In genomic region chr17:57908278-57908677, GRCh38 we compare ENCODE assay signal across 17 cellular contexts. TPM values are rescaled to one million over a fixed set of nuclear protein-coding genes. Genes with fewer than 3 reads are reported as not detected.
A peak's percentile ranks its signal among the peaks of the same experiment; 100 is the strongest.
DNase-seq lines count a peak whose midpoint lies in the region; ATAC-seq and TF ChIP-seq lines count a peak whose summit lies in the region.
"Had no signal": no experiment of that assay in that cellular context is flagged by ENCODE, and none has a peak within 500 bp of the region (broad histone marks: within the 10 kb centered on the region; RNA-seq: fewer than 3 reads in every experiment).

No MANE protein-coding gene starts in this region.

- H3K9ac ChIP-seq in neural progenitor cell, result no peak overlapping the region

- H3K27ac Mint-ChIP-seq in neural progenitor cell, result peak overlapping the region; percentile 76

- peaks cover 84% of the 10 kb centered on the region for H3K4me1 Mint-ChIP-seq in neural progenitor cell

- no peaks in the 10 kb centered on the region for H3K36me3 ChIP-seq in neural progenitor cell

- H3K9me3 ChIP-seq in neural progenitor cell (ENCODE audit: low read depth), result no peaks in the 10 kb centered on the region
- H3K9me3 ChIP-seq: Caco-2 had no signal

- no peaks in the 10 kb centered on the region for H3K27me3 ChIP-seq in neural progenitor cell

- H3K9me3 Mint-ChIP-seq in neural progenitor cell, result no peaks in the 10 kb centered on the region

- H4K20me1 ChIP-seq in neural progenitor cell (ENCODE audit: low read depth), result peaks cover 15% of the 10 kb centered on the region

- TF ChIP-seq CTCF in RWPE1 (conservative IDR thresholded peaks at IDR 0.05; ENCODE audit: low read depth) (no peak), neural progenitor cell (IDR thresholded peaks at IDR 0.05) (no peak)

- ATAC-seq in GM18873 (IDR thresholded peaks at IDR 0.05; ENCODE audit: low FRiP score, unreplicated experiment), result no peak

- peaks cover 1% of the 10 kb centered on the region for H3K36me3 Mint-ChIP-seq in neural progenitor cell

- peaks cover 58% of the 10 kb centered on the region for H3F3A ChIP-seq in neural progenitor cell (ENCODE audit: low read depth)

- H3K4me1 ChIP-seq in neural progenitor cell, result peaks cover 61% of the 10 kb centered on the region

- DNase-seq in RWPE1 (ENCODE audit: low spot score) (no peak), caudate nucleus (lab: John Stamatoyannopoulos, UW) (no peak), neural progenitor cell (ENCODE audit: low spot score) (no peak), posterior vena cava (ENCODE audit: low spot score) (no peak), HPDE6-E6E7 (ENCODE audit: extremely low spot score) (no peak), NCI-H774 (lab: John Stamatoyannopoulos, UW) (no peak)
- DNase-seq: ACHN, AML-193, Caco-2, DMS153, GF-D8, KBM-7, MV-4-11, NCI-H1694 treated with DMSO at 0.1 percent for 48 hours, NCI-H82, PC-9 had no signal

- H2AFZ ChIP-seq in neural progenitor cell (replicated peaks), result no peak overlapping the region
- H2AFZ ChIP-seq: PC-9 had no signal

- H3K4me2 ChIP-seq in neural progenitor cell, result no peak overlapping the region
- H3K4me2 ChIP-seq: PC-9 had no signal

- H3K4me3 ChIP-seq in neural progenitor cell, result no peak overlapping the region
- H3K4me3 ChIP-seq: PC-9 had no signal

- H3K27me3 Mint-ChIP-seq in neural progenitor cell (ENCODE audit: insufficient read depth, low read depth), result peaks cover 5% of the 10 kb centered on the region

- intact Hi-C loops in posterior vena cava (cut with DNase I), result no loop called here

- CTCF ChIA-PET in RWPE1 (lab: Yijun Ruan, JAX), result interaction anchor here (0.5 to 1.0 kb wide), 4 partner anchors 16 to 199 kb away, joined by 3 to 5 read pairs (median 4); no protein-coding TSS in a partner anchor

- POLR2A ChIA-PET in RWPE1 (lab: Yijun Ruan, JAX; ENCODE audit: low non-redundant PET), result interaction anchor here (0.6 kb wide), 1 partner anchor 10 kb away, joined by 3 read pairs; no protein-coding TSS in a partner anchor

- peaks cover under 1% of the 10 kb centered on the region for H3K79me2 ChIP-seq in neural progenitor cell (ENCODE audit: low read depth)

- no peak overlapping the region for H3K4me3 Mint-ChIP-seq in neural progenitor cell

- H3K27ac ChIP-seq in RWPE1 (peak overlapping the region; percentile 52), caudate nucleus (ENCODE audit: low read depth, low read length) (peak overlapping the region; percentile 99), neural progenitor cell (no peak overlapping the region)
- H3K27ac ChIP-seq: PC-9 had no signal

RNA-seq across cellular contexts. Expression of gene CUEDC1, which starts 46.9 kb away (rescaled TPM):
- 8.8 and 14.7 TPM in 2 replicates for total RNA-seq in neural progenitor cell (ENCODE audit: low replicate concordance)
- 10 to 100 TPM; 42.3 to 43.6 TPM for total RNA-seq in posterior vena cava

RNA-seq across cellular contexts. Expression of gene MRPS23, which starts 58.4 kb away (rescaled TPM):
- total RNA-seq in neural progenitor cell (ENCODE audit: low replicate concordance) (16.4 and 33.3 TPM in 2 replicates), posterior vena cava (10 to 100 TPM; 25.2 to 26.5 TPM)
